ENCODE assay signal across 19 cellular contexts in the genomic region with DNA sequence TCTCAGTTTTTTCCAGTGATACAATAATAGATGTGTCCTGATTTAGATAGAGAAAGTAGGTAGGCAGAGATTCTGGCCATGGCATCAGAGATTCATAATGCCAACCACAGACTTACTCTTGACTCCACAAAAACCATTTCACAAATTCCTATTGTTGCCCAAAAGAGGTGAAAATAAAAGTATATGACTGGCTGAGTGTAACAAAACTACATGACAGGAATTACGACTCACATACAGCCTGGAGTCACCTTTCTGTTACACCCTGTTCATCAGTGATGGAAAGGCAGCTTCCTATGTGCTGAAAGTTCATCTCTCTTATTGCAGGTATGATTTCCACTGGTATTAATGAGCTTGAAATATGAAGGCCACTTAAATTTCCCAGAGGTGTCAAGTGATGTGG.
"Had no signal": no experiment of that assay in that cellular context is flagged by ENCODE, and none has a peak within 500 bp of the region (broad histone marks: within the 10 kb centered on the region; RNA-seq: fewer than 3 reads in every experiment).

No MANE protein-coding gene starts in this region.

- H3K36me3 ChIP-seq: thoracic aorta had no signal

- H3K27me3 Mint-ChIP-seq: activated CD4-positive, alpha-beta T cell treated with anti-CD3 and anti-CD28 coated beads, Interleukin-2, amount 10 ng/mL, durations not matched to agents 7 days and 5 days; dendritic cell treated with granulocyte-macrophage colony-stimulating factor and Interleukin-4, amounts not matched to agents 40 ng/mL and 50 ng/mL, for 4 days; progenitor cell of endocrine pancreas; T-cell had no signal

- H3K27ac Mint-ChIP-seq: activated CD4-positive, alpha-beta T cell treated with anti-CD3 and anti-CD28 coated beads, Interleukin-2, amount 10 ng/mL, durations not matched to agents 7 days and 5 days; dendritic cell treated with granulocyte-macrophage colony-stimulating factor and Interleukin-4, amounts not matched to agents 40 ng/mL and 50 ng/mL, for 4 days; progenitor cell of endocrine pancreas; T-cell had no signal

- H3K9me3 ChIP-seq: ascending aorta, thoracic aorta, upper lobe of left lung had no signal

- H3K27ac ChIP-seq: ascending aorta, thoracic aorta, upper lobe of left lung had no signal

- H3K27me3 ChIP-seq: ascending aorta, upper lobe of left lung had no signal

- H3K9me3 Mint-ChIP-seq: activated CD4-positive, alpha-beta T cell treated with anti-CD3 and anti-CD28 coated beads, Interleukin-2, amount 10 ng/mL, durations not matched to agents 7 days and 5 days; activated T-cell treated with anti-CD3 and anti-CD28 coated beads, Interleukin-2, amount 50 U/mL, for 4 hours; dendritic cell treated with granulocyte-macrophage colony-stimulating factor and Interleukin-4, amounts not matched to agents 40 ng/mL and 50 ng/mL, for 4 days; neural crest cell; T-cell had no signal

- H3K4me3 Mint-ChIP-seq: activated CD4-positive, alpha-beta T cell treated with anti-CD3 and anti-CD28 coated beads, Interleukin-2, amount 10 ng/mL, durations not matched to agents 7 days and 5 days; activated T-cell treated with anti-CD3 and anti-CD28 coated beads, Interleukin-2, amount 50 U/mL, for 4 hours; dendritic cell treated with granulocyte-macrophage colony-stimulating factor and Interleukin-4, amounts not matched to agents 40 ng/mL and 50 ng/mL, for 4 days; neural crest cell; T-cell had no signal

- DNase-seq: activated CD4-positive, alpha-beta T cell treated with anti-CD3 and anti-CD28 coated beads, Interleukin-2, amount 10 ng/mL, durations not matched to agents 7 days and 5 days; activated CD4-positive, CD25-positive, alpha-beta regulatory T cell; activated CD8-positive, alpha-beta memory T cell treated with anti-CD3 and anti-CD28 coated beads, Interleukin-2, amount 50 U/mL, for 4 hours; activated effector memory CD4-positive, alpha-beta T cell treated with Interleukin-2 at 50 U/mL for 16 hours; activated naive CD4-positive, alpha-beta T cell treated with anti-CD3 and anti-CD28 coated beads, Interleukin-2, amount 50 U/mL, for 16 hours; activated T-cell treated with anti-CD3 and anti-CD28 coated beads, Interleukin-2, amount 50 U/mL, for 4 hours; effector CD8-positive, alpha-beta T cell; hypothalamus; right cardiac atrium; small intestine; stimulated activated CD4-positive, alpha-beta T cell treated with anti-CD3 and anti-CD28 coated beads, Interleukin-15, amount 100 ng/mL, for 24 hours; stimulated activated CD4-positive, alpha-beta T cell treated with anti-CD3 and anti-CD28 coated beads, Interleukin-2, amount 100 ng/mL, for 48 hours; T-cell; upper lobe of left lung had no signal

- H3K4me3 ChIP-seq: ascending aorta, thoracic aorta, upper lobe of left lung had no signal
